ENCODE assay signal across 16 cellular contexts in the genomic region with DNA sequence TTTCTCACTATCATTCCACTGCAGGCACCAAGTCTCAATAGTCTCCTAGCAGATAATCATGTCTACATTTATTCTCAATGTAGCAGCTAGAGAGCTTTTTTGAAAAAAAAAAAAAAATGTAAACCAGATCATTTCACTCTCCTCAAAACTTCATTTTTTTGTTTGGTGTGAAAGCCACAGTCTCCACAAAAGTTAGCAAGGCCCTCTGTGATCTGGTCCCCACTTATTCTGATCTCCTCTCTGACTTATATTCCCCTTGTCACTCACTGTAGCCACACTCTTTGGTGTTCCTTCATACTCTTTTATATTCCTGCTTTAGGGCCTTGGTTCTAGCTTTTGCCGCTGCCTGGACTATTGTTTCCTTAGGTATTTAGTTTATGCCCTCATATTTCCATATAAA.
DNase-seq lines count a peak whose midpoint lies in the region; ATAC-seq and TF ChIP-seq lines count a peak whose summit lies in the region.
"Had no signal": no experiment of that assay in that cellular context is flagged by ENCODE, and none has a peak within 500 bp of the region (broad histone marks: within the 10 kb centered on the region; RNA-seq: fewer than 3 reads in every experiment).

No MANE protein-coding gene starts in this region.

- H3K36me3 ChIP-seq in CD4-positive, CD25-positive, alpha-beta regulatory T cell (ENCODE audit: control insufficient read depth, insufficient read depth, low read length) = no peaks in the 10 kb centered on the region
- H3K36me3 ChIP-seq in CD8-positive, alpha-beta T cell (ENCODE audit: insufficient read depth, low read length) = no peaks in the 10 kb centered on the region
- H3K36me3 ChIP-seq: BE2C, HAP-1 had no signal

- H3K9me3 Mint-ChIP-seq in CD4-positive, CD25-positive, alpha-beta regulatory T cell = peaks cover 0 to 21% (median 8%) of the 10 kb centered on the region in 7 donors
- peaks cover 9% of the 10 kb centered on the region for H3K9me3 Mint-ChIP-seq in CD8-positive, alpha-beta T cell
- H3K9me3 Mint-ChIP-seq in effector memory CD8-positive, alpha-beta T cell = peaks cover 1 to 12% of the 10 kb centered on the region in 2 donors
- H3K9me3 Mint-ChIP-seq in natural killer cell = peaks cover 4 to 5% of the 10 kb centered on the region in 2 donors

- no peak overlapping the region for H3K27ac ChIP-seq in CD4-positive, CD25-positive, alpha-beta regulatory T cell (ENCODE audit: insufficient read depth, low read length, poor library complexity, severe bottlenecking)
- no peak overlapping the region for H3K27ac ChIP-seq in CD8-positive, alpha-beta T cell (ENCODE audit: low read depth, low read length)
- H3K27ac ChIP-seq: GM23248 had no signal

- no peak for TF ChIP-seq CTCF in CD8-positive, alpha-beta T cell (IDR thresholded peaks at IDR 0.05)
- no peak for TF ChIP-seq CTCF in natural killer cell (IDR thresholded peaks at IDR 0.05)

- intact Hi-C loops in CD8-positive, alpha-beta T cell (cut with DNase I, micrococcal nuclease) = loop anchor here (2.0 to 5.0 kb wide), 2 partner anchors 14 to 49 kb away; no protein-coding TSS in a partner anchor
- intact Hi-C loops in natural killer cell (cut with micrococcal nuclease) = loop anchor here (5.0 kb wide), 1 partner anchor 136 kb away; the partner anchor contains the start of gene STIM1

- no peak for DNase-seq in CD4-positive, CD25-positive, alpha-beta regulatory T cell
- no peak for DNase-seq in CD8-positive, alpha-beta T cell
- no peak for DNase-seq in effector memory CD8-positive, alpha-beta T cell
- DNase-seq in natural killer cell (no peak), NCI-H1436 (lab: John Stamatoyannopoulos, UW) (no peak)
- no peak for DNase-seq in activated CD4-positive, alpha-beta T cell treated with anti-CD3 and anti-CD28 coated beads, Interleukin-2, amount 50 U/mL, for 1 hour
- DNase-seq: ACHN; BE2C; C1 segment of cervical spinal cord; CD4-positive, alpha-beta T cell; DMS153; DMS79 treated with DMSO at 0.1 percent for 48 hours; GF-D8; GM23248 had no signal

- ATAC-seq in CD4-positive, CD25-positive, alpha-beta regulatory T cell (ENCODE audit: low read depth in 2 of 2) = no peak
- no peak for ATAC-seq in CD8-positive, alpha-beta T cell
- peak; percentile 59 for ATAC-seq in effector memory CD8-positive, alpha-beta T cell (replicated peaks)
- peak in 2 of 3 donors; percentile 50 to 66 for ATAC-seq in natural killer cell
- no peak for ATAC-seq in HG03460 (IDR thresholded peaks at IDR 0.05; ENCODE audit: unreplicated experiment)

- CTCF ChIA-PET in CD8-positive, alpha-beta T cell (lab: Charles Lee) = interaction anchor here (1.2 kb wide), 3 partner anchors 14 to 80 kb away, joined by 3 to 6 read pairs (median 3); no protein-coding TSS in a partner anchor

- no peaks in the 10 kb centered on the region for H3K27me3 ChIP-seq in CD4-positive, CD25-positive, alpha-beta regulatory T cell (ENCODE audit: control insufficient read depth, insufficient read depth, low read length)
- H3K27me3 ChIP-seq in CD8-positive, alpha-beta T cell (ENCODE audit: insufficient read depth, low read length) = no peaks in the 10 kb centered on the region
- H3K27me3 ChIP-seq: BE2C had no signal

- H3K4me1 ChIP-seq in CD4-positive, CD25-positive, alpha-beta regulatory T cell (ENCODE audit: control insufficient read depth, insufficient read depth, low read length, poor library complexity, severe bottlenecking) = peaks cover 3% of the 10 kb centered on the region
- H3K4me1 ChIP-seq in CD8-positive, alpha-beta T cell (ENCODE audit: insufficient read depth, low read length) = peaks cover 45% of the 10 kb centered on the region
- H3K4me1 ChIP-seq: BE2C, HAP-1 had no signal

- H3K4me1 Mint-ChIP-seq in CD4-positive, CD25-positive, alpha-beta regulatory T cell = peaks cover 46 to 58% (median 47%) of the 10 kb centered on the region in 4 donors
- peaks cover 73% of the 10 kb centered on the region for H3K4me1 Mint-ChIP-seq in CD8-positive, alpha-beta T cell (ENCODE audit: low read depth)
- peaks cover 41 to 62% of the 10 kb centered on the region in 2 donors for H3K4me1 Mint-ChIP-seq in effector memory CD8-positive, alpha-beta T cell (ENCODE audit: low read depth in 2 of 2)
- H3K4me1 Mint-ChIP-seq in natural killer cell = peaks cover 69% of the 10 kb centered on the region in 2 donors

- no peak overlapping the region for H3K4me3 Mint-ChIP-seq in CD4-positive, CD25-positive, alpha-beta regulatory T cell
- H3K4me3 Mint-ChIP-seq in CD8-positive, alpha-beta T cell = no peak overlapping the region
- H3K4me3 Mint-ChIP-seq in effector memory CD8-positive, alpha-beta T cell = no peak overlapping the region
- no peak overlapping the region for H3K4me3 Mint-ChIP-seq in natural killer cell
- H3K4me3 Mint-ChIP-seq: CD4-positive, alpha-beta T cell had no signal

- H3K9me3 ChIP-seq in CD4-positive, CD25-positive, alpha-beta regulatory T cell (ENCODE audit: control insufficient read depth in 2 of 2, low read length in 2 of 2) = peaks cover 3 to 8% of the 10 kb centered on the region in 2 experiments
- H3K9me3 ChIP-seq in CD8-positive, alpha-beta T cell (ENCODE audit: low read length) = no peaks in the 10 kb centered on the region
- H3K9me3 ChIP-seq: BE2C had no signal

- peak overlapping the region in 2 of 3 donors; percentile 34 to 82 for H3K27ac Mint-ChIP-seq in CD4-positive, CD25-positive, alpha-beta regulatory T cell
- peak overlapping the region; percentile 19 for H3K27ac Mint-ChIP-seq in CD8-positive, alpha-beta T cell
- H3K27ac Mint-ChIP-seq in effector memory CD8-positive, alpha-beta T cell = no peak overlapping the region
- peak overlapping the region in 1 of 2 donors; percentile 47 for H3K27ac Mint-ChIP-seq in natural killer cell
- H3K27ac Mint-ChIP-seq: CD4-positive, alpha-beta T cell had no signal

- POLR2A ChIA-PET in CD8-positive, alpha-beta T cell (lab: Charles Lee) = no interaction called here

- H3K36me3 Mint-ChIP-seq in CD4-positive, CD25-positive, alpha-beta regulatory T cell = peaks cover 22% of the 10 kb centered on the region
- peaks cover 29% of the 10 kb centered on the region for H3K36me3 Mint-ChIP-seq in CD8-positive, alpha-beta T cell
- peaks cover 2% of the 10 kb centered on the region for H3K36me3 Mint-ChIP-seq in effector memory CD8-positive, alpha-beta T cell (ENCODE audit: insufficient read depth)
- H3K36me3 Mint-ChIP-seq in natural killer cell = peaks cover 17% of the 10 kb centered on the region

- H3K4me3 ChIP-seq in CD4-positive, CD25-positive, alpha-beta regulatory T cell (ENCODE audit: low read depth, low read length) = no peak overlapping the region
- H3K4me3 ChIP-seq in CD8-positive, alpha-beta T cell (ENCODE audit: low read depth, low read length) = no peak overlapping the region
- H3K4me3 ChIP-seq: GM23248, HAP-1 had no signal

- H3K27me3 Mint-ChIP-seq in CD4-positive, CD25-positive, alpha-beta regulatory T cell = no peaks in the 10 kb centered on the region
- H3K27me3 Mint-ChIP-seq in CD8-positive, alpha-beta T cell (ENCODE audit: low read depth) = no peaks in the 10 kb centered on the region
- H3K27me3 Mint-ChIP-seq in effector memory CD8-positive, alpha-beta T cell = no peaks in the 10 kb centered on the region
- H3K27me3 Mint-ChIP-seq in natural killer cell (ENCODE audit: low read depth in 2 of 2) = no peaks in the 10 kb centered on the region
- H3K27me3 Mint-ChIP-seq: CD4-positive, alpha-beta T cell had no signal

Comparison
In these comparisons a context has a peak if more than half of its experiments do, and no peak if none do; other contexts are left out.
1. ATAC-seq: peak in effector memory CD8-positive, alpha-beta T cell (single experiment) and natural killer cell (2 of 3); none in CD4-positive, CD25-positive, alpha-beta regulatory T cell (0 of 2), CD8-positive, alpha-beta T cell (single experiment) and HG03460 (single experiment).
2. H3K27ac Mint-ChIP-seq: peak in CD4-positive, CD25-positive, alpha-beta regulatory T cell (2 of 3) and CD8-positive, alpha-beta T cell (single experiment); none in effector memory CD8-positive, alpha-beta T cell (0 of 2).